In genomic region chr21:42522271-42522670, GRCh38 we compare ENCODE assay signal across 23 cellular contexts. TPM values are rescaled to one million over a fixed set of nuclear protein-coding genes. Genes with fewer than 3 reads are reported as not detected.
"Had no signal": no experiment of that assay in that cellular context is flagged by ENCODE, and none has a peak within 500 bp of the region (broad histone marks: within the 10 kb centered on the region; RNA-seq: fewer than 3 reads in every experiment).

No MANE protein-coding gene starts in this region.

- H3K27me3 ChIP-seq: foreskin keratinocyte, right lobe of liver, upper lobe of right lung had no signal

- H3K9me3 ChIP-seq: right lobe of liver, upper lobe of right lung had no signal

- H3K4me1 ChIP-seq: foreskin keratinocyte had no signal

- H3K4me3 Mint-ChIP-seq: activated CD4-positive, alpha-beta T cell treated with anti-CD3 and anti-CD28 coated beads, Interleukin-2, amount 10 ng/mL, durations not matched to agents 7 days and 5 days; activated CD8-positive, alpha-beta memory T cell treated with anti-CD3 and anti-CD28 coated beads, Interleukin-2, amount 10 ng/mL, durations not matched to agents 7 days and 5 days; activated CD8-positive, alpha-beta T cell treated with anti-CD3 and anti-CD28 coated beads for 36 hours; activated naive CD4-positive, alpha-beta T cell treated with anti-CD3 and anti-CD28 coated beads, Interleukin-2, amount 50 U/mL, for 24 hours; brain; natural killer cell treated with Interleukin-12 subunit alpha and Interleukin-12 subunit beta and Interleukin-15 and Interleukin-18, amount 100 ng/mL, for 72 hours; T-helper 1 cell treated with Interleukin-12 subunit alpha and Interleukin-12 subunit beta and Interleukin-4 antibody, amounts not matched to agents 30 μg/mL and 1 μg/mL, for 36 hours had no signal

- ATAC-seq: activated CD8-positive, alpha-beta memory T cell treated with anti-CD3 and anti-CD28 coated beads, Interleukin-2, amount 10 ng/mL, durations not matched to agents 7 days and 5 days; activated CD8-positive, alpha-beta T cell treated with anti-CD3 and anti-CD28 coated beads for 36 hours; foreskin keratinocyte; left ventricle myocardium superior; natural killer cell treated with Interleukin-12 subunit alpha and Interleukin-12 subunit beta and Interleukin-15 and Interleukin-18, amount 100 ng/mL, for 72 hours; right lobe of liver; upper lobe of right lung had no signal

- H3K27ac Mint-ChIP-seq: activated CD4-positive, alpha-beta T cell treated with anti-CD3 and anti-CD28 coated beads, Interleukin-2, amount 10 ng/mL, durations not matched to agents 7 days and 5 days; activated CD8-positive, alpha-beta memory T cell treated with anti-CD3 and anti-CD28 coated beads, Interleukin-2, amount 10 ng/mL, durations not matched to agents 7 days and 5 days; activated CD8-positive, alpha-beta T cell treated with anti-CD3 and anti-CD28 coated beads for 36 hours; activated naive CD4-positive, alpha-beta T cell treated with anti-CD3 and anti-CD28 coated beads, Interleukin-2, amount 50 U/mL, for 24 hours; natural killer cell treated with Interleukin-12 subunit alpha and Interleukin-12 subunit beta and Interleukin-15 and Interleukin-18, amount 100 ng/mL, for 72 hours; T-helper 1 cell treated with Interleukin-12 subunit alpha and Interleukin-12 subunit beta and Interleukin-4 antibody, amounts not matched to agents 30 μg/mL and 1 μg/mL, for 36 hours had no signal

- H3K27ac ChIP-seq: foreskin keratinocyte, right lobe of liver, upper lobe of right lung had no signal

- DNase-seq: activated CD4-positive, alpha-beta T cell treated with anti-CD3 and anti-CD28 coated beads, Interleukin-2, amount 10 ng/mL, durations not matched to agents 7 days and 5 days; activated CD4-positive, CD25-positive, alpha-beta regulatory T cell treated with anti-CD3 and anti-CD28 coated beads, Interleukin-2, amount 50 U/mL, for 72 hours; activated CD8-positive, alpha-beta memory T cell treated with anti-CD3 and anti-CD28 coated beads, Interleukin-2, amount 10 ng/mL, durations not matched to agents 7 days and 5 days; activated CD8-positive, alpha-beta T cell treated with anti-CD3 and anti-CD28 coated beads for 36 hours; activated gamma-delta T cell treated with Interleukin-2 at 50 U/mL for 16 hours; activated T-cell treated with anti-CD3 and anti-CD28 coated beads for 4 hours; aorta; caudate nucleus; effector memory CD4-positive, alpha-beta T cell; foreskin keratinocyte; hypothalamus; left ventricle myocardium superior; mammary epithelial cell; right lobe of liver; stimulated activated CD4-positive, alpha-beta T cell treated with anti-CD3 and anti-CD28 coated beads, Interleukin-15, amount 100 ng/mL, for 24 hours; stimulated activated naive CD4-positive, alpha-beta T cell treated with Interleukin-2 at 50 U/mL for 16 hours; upper lobe of right lung had no signal

- H3K27me3 Mint-ChIP-seq: activated CD4-positive, alpha-beta T cell treated with anti-CD3 and anti-CD28 coated beads, Interleukin-2, amount 10 ng/mL, durations not matched to agents 7 days and 5 days; activated CD8-positive, alpha-beta memory T cell treated with anti-CD3 and anti-CD28 coated beads, Interleukin-2, amount 10 ng/mL, durations not matched to agents 7 days and 5 days; activated CD8-positive, alpha-beta T cell treated with anti-CD3 and anti-CD28 coated beads for 36 hours; activated naive CD4-positive, alpha-beta T cell treated with anti-CD3 and anti-CD28 coated beads, Interleukin-2, amount 50 U/mL, for 24 hours; natural killer cell treated with Interleukin-12 subunit alpha and Interleukin-12 subunit beta and Interleukin-15 and Interleukin-18, amount 100 ng/mL, for 72 hours had no signal

- H3K9me3 Mint-ChIP-seq: activated CD4-positive, alpha-beta T cell treated with anti-CD3 and anti-CD28 coated beads, Interleukin-2, amount 10 ng/mL, durations not matched to agents 7 days and 5 days; activated CD8-positive, alpha-beta T cell treated with anti-CD3 and anti-CD28 coated beads for 36 hours; activated naive CD4-positive, alpha-beta T cell treated with anti-CD3 and anti-CD28 coated beads, Interleukin-2, amount 50 U/mL, for 24 hours; brain; natural killer cell treated with Interleukin-12 subunit alpha and Interleukin-12 subunit beta and Interleukin-15 and Interleukin-18, amount 100 ng/mL, for 72 hours; T-helper 1 cell treated with Interleukin-12 subunit alpha and Interleukin-12 subunit beta and Interleukin-4 antibody, amounts not matched to agents 30 μg/mL and 1 μg/mL, for 36 hours had no signal

- H3K4me3 ChIP-seq: right lobe of liver, smooth muscle cell, upper lobe of right lung had no signal

- H3K4me2 ChIP-seq: smooth muscle cell had no signal

RNA-seq across cellular contexts. Expression of gene RSPH1, which starts 26.2 kb away (rescaled TPM):
- total RNA-seq: activated CD4-positive, alpha-beta T cell treated with anti-CD3 and anti-CD28 coated beads, Interleukin-2, amount 10 ng/mL, durations not matched to agents 7 days and 5 days; activated CD8-positive, alpha-beta memory T cell treated with anti-CD3 and anti-CD28 coated beads, Interleukin-2, amount 10 ng/mL, durations not matched to agents 7 days and 5 days; activated CD8-positive, alpha-beta T cell treated with anti-CD3 and anti-CD28 coated beads for 36 hours; dermis microvascular lymphatic vessel endothelial cell; left ventricle myocardium superior; smooth muscle cell had no signal
